18 cellular contexts compared by ENCODE assay signal in genomic region chr10:36946598-36946997, GRCh38.
A peak's percentile ranks its signal among the peaks of the same experiment; 100 is the strongest.
DNase-seq lines count a peak whose midpoint lies in the region; ATAC-seq and TF ChIP-seq lines count a peak whose summit lies in the region.
"Had no signal": no experiment of that assay in that cellular context is flagged by ENCODE, and none has a peak within 500 bp of the region (broad histone marks: within the 10 kb centered on the region; RNA-seq: fewer than 3 reads in every experiment).

No MANE protein-coding gene starts in this region.

- TF ChIP-seq CTCF in epithelial cell of esophagus (IDR thresholded peaks at IDR 0.05; ENCODE audit: insufficient read depth, low read depth, low read length, missing control alignments) (no peak), GM13977 (IDR thresholded peaks at IDR 0.05; ENCODE audit: extremely low read depth, insufficient read depth, missing control alignments) (no peak)

- ATAC-seq in GM18870 (IDR thresholded peaks at IDR 0.05; ENCODE audit: unreplicated experiment) = no peak
- ATAC-seq: A549; CD8-positive, alpha-beta T cell had no signal

- no peak overlapping the region for H3K4me3 ChIP-seq in epithelial cell of esophagus (ENCODE audit: low read length)
- H3K4me3 ChIP-seq: A549; BLaER1 treated with 17β-estradiol and CSF1 and Interleukin-3, amounts not matched to agents 10 nM and 100 nM had no signal

- in situ Hi-C loops in GM13977 (cut with MboI; ENCODE audit: low pct_unique_long_range_greater_than_20kb, low sequenced_read_pairs, unreplicated experiment) = no loop called here

- DNase-seq in M059J (ENCODE audit: low read depth) = peak; percentile 0
- DNase-seq in RKO (ENCODE audit: low spot score) = peak; percentile 12
- DNase-seq in epithelial cell of esophagus (ENCODE audit: low read depth) = peak; percentile 11
- DNase-seq in putamen (ENCODE audit: low spot score) = peak; percentile 21
- no peak for DNase-seq in GM13977 (ENCODE audit: low spot score)
- no peak for DNase-seq in T1000 (lab: John Stamatoyannopoulos, UW)
- DNase-seq in activated CD4-positive, alpha-beta T cell treated with anti-CD3 and anti-CD28 coated beads for 1 hour = no peak
- DNase-seq: 8988T; AML-193; Caco-2; Calu3; CD4-positive, alpha-beta T cell; CD8-positive, alpha-beta T cell; DMS79 treated with DMSO at 0.1 percent for 48 hours; GF-D8 had no signal

Comparison
In these comparisons a context has a peak if more than half of its experiments do, and no peak if none do; other contexts are left out.
1. DNase-seq: peak in M059J (single experiment), RKO (single experiment), epithelial cell of esophagus (single experiment) and putamen (single experiment); none in GM13977 (single experiment), T1000 (single experiment) and activated CD4-positive, alpha-beta T cell treated with anti-CD3 and anti-CD28 coated beads for 1 hour (single experiment).